In genomic region chr1:226784081-226785049, GRCh38 we compare ENCODE assay signal across 14 cellular contexts. TPM values are rescaled to one million over a fixed set of nuclear protein-coding genes. Genes with fewer than 3 reads are reported as not detected.
DNase-seq lines count a peak whose midpoint lies in the region; ATAC-seq and TF ChIP-seq lines count a peak whose summit lies in the region.
"Had no signal": no experiment of that assay in that cellular context is flagged by ENCODE, and none has a peak within 500 bp of the region (broad histone marks: within the 10 kb centered on the region; RNA-seq: fewer than 3 reads in every experiment).

No MANE protein-coding gene starts in this region.

- TF ChIP-seq POLR2A in esophagus muscularis mucosa (IDR thresholded peaks at IDR 0.05; ENCODE audit: low read depth) (no peak), adrenal gland (IDR thresholded peaks at IDR 0.05) (no peak)

- no peak overlapping the region for H3K4me3 Mint-ChIP-seq in GM23338
- H3K4me3 Mint-ChIP-seq in activated CD8-positive, alpha-beta memory T cell treated with anti-CD3 and anti-CD28 coated beads, Interleukin-2, amount 10 ng/mL, durations not matched to agents 7 days and 5 days = no peak overlapping the region
- H3K4me3 Mint-ChIP-seq: activated CD4-positive, alpha-beta T cell treated with anti-CD3 and anti-CD28 coated beads, Interleukin-2, amount 10 ng/mL, durations not matched to agents 7 days and 5 days; activated naive CD8-positive, alpha-beta T cell had no signal

- intact Hi-C loops in esophagus muscularis mucosa (cut with DNase I) = no loop called here
- intact Hi-C loops in adrenal gland (cut with DNase I) = no loop called here

- CTCF ChIA-PET in activated CD8-positive, alpha-beta memory T cell treated with anti-CD3 and anti-CD28 coated beads, Interleukin-2, amount 10 ng/mL, durations not matched to agents 7 days and 5 days (lab: Charles Lee) = no interaction called here

- TF ChIP-seq EP300 in esophagus muscularis mucosa (IDR thresholded peaks at IDR 0.05) = no peak

- peaks cover 4% of the 10 kb centered on the region; the same call in 1 of the 2 replicates for H3K9me2 ChIP-seq in GM23338 (ENCODE audit: insufficient read depth)

- no peaks in the 10 kb centered on the region for H3K27me3 Mint-ChIP-seq in GM23338 (ENCODE audit: insufficient read depth, low read depth, poor library complexity)
- peaks cover 8% of the 10 kb centered on the region for H3K27me3 Mint-ChIP-seq in activated CD8-positive, alpha-beta memory T cell treated with anti-CD3 and anti-CD28 coated beads, Interleukin-2, amount 10 ng/mL, durations not matched to agents 7 days and 5 days
- H3K27me3 Mint-ChIP-seq: activated naive CD8-positive, alpha-beta T cell had no signal

- H3K27me3 ChIP-seq in GM23338 (ENCODE audit: insufficient read depth) = no peaks in the 10 kb centered on the region
- H3K27me3 ChIP-seq in esophagus muscularis mucosa = no peaks in the 10 kb centered on the region
- H3K27me3 ChIP-seq in adrenal gland = no peaks in the 10 kb centered on the region
- H3K27me3 ChIP-seq: BLaER1 had no signal

- H3K4me3 ChIP-seq in GM23338 (no peak overlapping the region), esophagus muscularis mucosa (no peak overlapping the region), adrenal gland (no peak overlapping the region)
- H3K4me3 ChIP-seq: BLaER1 had no signal

- no peak overlapping the region for H3K4me2 ChIP-seq in GM23338
- H3K4me2 ChIP-seq: BLaER1 had no signal

- H3F3A ChIP-seq in GM23338 (replicated peaks; ENCODE audit: low read depth) = no peaks in the 10 kb centered on the region

- 52% methylated on average over 19 of the region's 19 CpGs for WGBS in esophagus muscularis mucosa
- WGBS in adrenal gland, 4 donors = 74 to 77% (median 75%) methylated on average over 19 of the region's 19 CpGs

- no peak for ATAC-seq in GM23338
- no peak for ATAC-seq in activated CD8-positive, alpha-beta memory T cell treated with anti-CD3 and anti-CD28 coated beads, Interleukin-2, amount 10 ng/mL, durations not matched to agents 7 days and 5 days

- no peaks in the 10 kb centered on the region for H3K36me3 Mint-ChIP-seq in GM23338 (ENCODE audit: low read depth)
- H3K36me3 Mint-ChIP-seq in activated CD8-positive, alpha-beta memory T cell treated with anti-CD3 and anti-CD28 coated beads, Interleukin-2, amount 10 ng/mL, durations not matched to agents 7 days and 5 days = no peaks in the 10 kb centered on the region
- H3K36me3 Mint-ChIP-seq: activated naive CD8-positive, alpha-beta T cell had no signal

- TF ChIP-seq CTCF in GM23338 (conservative IDR thresholded peaks at IDR 0.05; ENCODE audit: low read depth in 2 of 2) (no peak), esophagus muscularis mucosa (IDR thresholded peaks at IDR 0.05) (no peak), adrenal gland (IDR thresholded peaks at IDR 0.05) (no peak), GM13976 (IDR thresholded peaks at IDR 0.05; ENCODE audit: borderline replicate concordance, control extremely low read depth, extremely low read depth, insufficient read depth, missing control alignments) (no peak)

- H2AFZ ChIP-seq in GM23338 = peak overlapping the region; percentile 76

- DNase-seq in GM23338 (ENCODE audit: low spot score) = no peak
- peak; percentile 77 for DNase-seq in NCI-H748 treated with DMSO at 0.1 percent for 48 hours (lab: John Stamatoyannopoulos, UW)
- no peak for DNase-seq in esophagus muscularis mucosa (ENCODE audit: extremely low spot score)
- DNase-seq in occipital lobe (lab: John Stamatoyannopoulos, UW) = peak; percentile 31
- DNase-seq in RPMI8226 = no peak
- no peak for DNase-seq in adrenal gland
- DNase-seq in activated CD8-positive, alpha-beta memory T cell treated with anti-CD3 and anti-CD28 coated beads, Interleukin-2, amount 10 ng/mL, durations not matched to agents 7 days and 5 days = no peak
- DNase-seq in GM13976 (ENCODE audit: low spot score) = no peak
- DNase-seq: activated CD4-positive, alpha-beta T cell treated with anti-CD3 and anti-CD28 coated beads, Interleukin-2, amount 10 ng/mL, durations not matched to agents 7 days and 5 days; KBM-7; NCI-H82 had no signal

- no peaks in the 10 kb centered on the region for H3K4me1 Mint-ChIP-seq in GM23338
- H3K4me1 Mint-ChIP-seq in activated CD8-positive, alpha-beta memory T cell treated with anti-CD3 and anti-CD28 coated beads, Interleukin-2, amount 10 ng/mL, durations not matched to agents 7 days and 5 days = peaks cover 7% of the 10 kb centered on the region

- no peaks in the 10 kb centered on the region for H3K79me2 ChIP-seq in GM23338 (replicated peaks; ENCODE audit: insufficient read depth)

- no peaks in the 10 kb centered on the region for H3K9me3 Mint-ChIP-seq in GM23338
- no peaks in the 10 kb centered on the region for H3K9me3 Mint-ChIP-seq in activated CD8-positive, alpha-beta memory T cell treated with anti-CD3 and anti-CD28 coated beads, Interleukin-2, amount 10 ng/mL, durations not matched to agents 7 days and 5 days (ENCODE audit: low read depth)
- H3K9me3 Mint-ChIP-seq: activated CD4-positive, alpha-beta T cell treated with anti-CD3 and anti-CD28 coated beads, Interleukin-2, amount 10 ng/mL, durations not matched to agents 7 days and 5 days had no signal

- in situ Hi-C loops in GM13976 (cut with MboI; ENCODE audit: low sequenced_read_pairs, unreplicated experiment) = no loop called here

- no peaks in the 10 kb centered on the region for H3K9me3 ChIP-seq in esophagus muscularis mucosa
- no peaks in the 10 kb centered on the region for H3K9me3 ChIP-seq in adrenal gland (replicated peaks in 1 of 3)
- H3K9me3 ChIP-seq: BLaER1, neutrophil had no signal

- H3K27ac Mint-ChIP-seq in GM23338 = no peak overlapping the region
- H3K27ac Mint-ChIP-seq in activated CD8-positive, alpha-beta memory T cell treated with anti-CD3 and anti-CD28 coated beads, Interleukin-2, amount 10 ng/mL, durations not matched to agents 7 days and 5 days = no peak overlapping the region
- H3K27ac Mint-ChIP-seq: activated CD4-positive, alpha-beta T cell treated with anti-CD3 and anti-CD28 coated beads, Interleukin-2, amount 10 ng/mL, durations not matched to agents 7 days and 5 days; activated naive CD8-positive, alpha-beta T cell had no signal

- no peaks in the 10 kb centered on the region for H3K4me1 ChIP-seq in GM23338 (ENCODE audit: insufficient read depth)
- peaks cover 10 to 66% (median 54%) of the 10 kb centered on the region in 4 donors for H3K4me1 ChIP-seq in esophagus muscularis mucosa
- H3K4me1 ChIP-seq in adrenal gland (replicated peaks in 1 of 2) = no peaks in the 10 kb centered on the region
- H3K4me1 ChIP-seq: BLaER1 had no signal

- H3K27ac ChIP-seq in GM23338 (ENCODE audit: low read depth) (no peak overlapping the region), esophagus muscularis mucosa (replicated peaks in 1 of 4) (peak overlapping the region; percentile 75 to 87 (median 82)), adrenal gland (no peak overlapping the region)
- H3K27ac ChIP-seq: BLaER1, neutrophil had no signal

- no peaks in the 10 kb centered on the region for H4K20me1 ChIP-seq in GM23338 (replicated peaks; ENCODE audit: insufficient read depth)
- H4K20me1 ChIP-seq: BLaER1 had no signal

- H3K36me3 ChIP-seq in GM23338 (ENCODE audit: insufficient read depth) (no peaks in the 10 kb centered on the region), esophagus muscularis mucosa (no peaks in the 10 kb centered on the region), adrenal gland (replicated peaks in 1 of 2) (no peaks in the 10 kb centered on the region)
- H3K36me3 ChIP-seq: BLaER1, neutrophil had no signal

TF ChIP-seq in GM23338, 12 proteins besides CTCF, POLR2A, EP300 and RAD21:
- TF ChIP-seq ETS1 (IDR thresholded peaks at IDR 0.05) = no peak
- TF ChIP-seq EZH2phosphoT487 (IDR thresholded peaks at IDR 0.05; ENCODE audit: unreplicated experiment) = no peak
- TF ChIP-seq EZH2 (IDR thresholded peaks at IDR 0.05; ENCODE audit: low read depth, unreplicated experiment) = no peak
- TF ChIP-seq POLR2AphosphoS5 (IDR thresholded peaks at IDR 0.05; ENCODE audit: low read depth) = no peak
- TF ChIP-seq STAT1 (IDR thresholded peaks at IDR 0.05; ENCODE audit: unreplicated experiment) = no peak
- no peak for TF ChIP-seq CREB1 (CRISPR knock-in tag; IDR thresholded peaks at IDR 0.05; ENCODE audit: low read depth)
- TF ChIP-seq NANOG (IDR thresholded peaks at IDR 0.05; ENCODE audit: borderline replicate concordance) = no peak

RNA-seq across cellular contexts. Expression of gene ITPKB, which starts 45.3 kb away (rescaled TPM):
- total RNA-seq in GM23338 (2014; rRNA removed; shearing (Covaris generic)) = 4.7 and 5.2 TPM in 2 replicates
- polyA plus RNA-seq in GM23338 (2016; fragmentation: Nextera tagmentation; extraction: Ambion mirVana) (0.31 and 0.37 TPM in 2 replicates), adrenal gland (1 to 10 TPM; 3.0 to 8.3 (median 3.6) TPM)
- total RNA-seq in esophagus muscularis mucosa (100 to 1,000 TPM in 2 of 4 donors, 10 to 100 TPM in 2; 71.1 to 156 (median 116) TPM), occipital lobe (3.9 TPM), adrenal gland (10 to 100 TPM in 7 of 8 donors, 1 to 10 TPM in 1; 8.3 to 22.7 (median 14.6) TPM)
- 10 to 100 TPM; 40.9 to 43.4 TPM for total RNA-seq in activated CD8-positive, alpha-beta memory T cell treated with anti-CD3 and anti-CD28 coated beads, Interleukin-2, amount 10 ng/mL, durations not matched to agents 7 days and 5 days

Comparison
In these comparisons a context has a peak if more than half of its experiments do, and no peak if none do; other contexts are left out.
1. DNase-seq: peak in NCI-H748 treated with DMSO at 0.1 percent for 48 hours (single experiment) and occipital lobe (single experiment); none in GM23338 (single experiment), esophagus muscularis mucosa (single experiment), RPMI8226 (single experiment), adrenal gland (0 of 7), activated CD8-positive, alpha-beta memory T cell treated with anti-CD3 and anti-CD28 coated beads, Interleukin-2, amount 10 ng/mL, durations not matched to agents 7 days and 5 days (single experiment) and GM13976 (single experiment).
2. H3K27ac ChIP-seq: peak in esophagus muscularis mucosa (4 of 4); none in GM23338 (single experiment) and adrenal gland (0 of 5).